8 cellular contexts compared by ENCODE assay signal in the genomic region with DNA sequence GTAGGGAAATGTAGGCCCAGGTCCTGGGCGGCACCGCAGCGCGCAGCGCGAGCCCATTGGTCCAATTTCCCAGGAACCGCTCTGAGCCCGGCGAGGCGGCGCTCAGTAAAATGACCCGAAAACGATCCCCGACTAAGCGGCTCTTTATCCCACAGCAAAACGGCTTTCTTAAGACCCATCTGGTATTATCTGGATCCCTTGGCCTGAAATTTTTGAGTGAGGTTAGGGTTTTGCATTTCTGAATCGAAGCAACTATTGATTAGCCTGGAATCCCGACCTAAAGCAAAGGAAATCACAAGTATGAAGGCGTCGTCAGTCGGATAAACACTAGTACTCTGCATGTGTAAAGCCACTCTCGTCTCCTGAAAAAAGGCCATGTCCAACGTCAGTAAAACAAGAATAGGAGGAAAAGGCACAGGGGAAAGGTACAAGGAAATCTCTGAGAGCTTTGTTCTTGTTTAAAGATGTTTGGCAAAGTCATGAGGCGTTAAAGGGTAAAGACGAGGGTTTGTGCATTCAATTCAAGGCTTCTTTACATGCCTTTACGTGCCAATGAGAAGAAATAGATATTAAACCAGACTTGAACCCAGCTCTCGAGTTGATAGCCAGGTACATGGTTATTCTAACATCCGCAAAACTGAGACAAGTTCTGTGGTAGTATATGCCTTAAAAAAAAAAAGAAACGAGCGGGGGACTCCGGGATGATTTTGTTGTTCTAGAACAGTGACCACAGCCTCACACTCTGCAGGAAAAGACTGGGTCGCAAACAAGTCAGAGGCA.
DNase-seq lines count a peak whose midpoint lies in the region; ATAC-seq and TF ChIP-seq lines count a peak whose summit lies in the region.

No MANE protein-coding gene starts in this region.

- peaks cover 26 to 59% of the 10 kb centered on the region in 2 donors for H3K36me3 ChIP-seq in muscle layer of duodenum (ENCODE audit: control insufficient read depth in 1 of 2, insufficient read depth in 2 of 2, low read length in 2 of 2)

- H3K27me3 ChIP-seq in muscle layer of duodenum (ENCODE audit: low read depth, low read length) = no peaks in the 10 kb centered on the region

- no peak for TF ChIP-seq CTCF in LNCaP clone FGC (IDR thresholded peaks at IDR 0.05; ENCODE audit: control insufficient read depth, extremely low read depth, insufficient read depth)
- no peak for TF ChIP-seq CTCF in cardiac fibroblast (IDR thresholded peaks at IDR 0.05; ENCODE audit: low read depth, low read length)

- DNase-seq in LNCaP clone FGC (ENCODE audit: low read depth) = no peak
- DNase-seq in cardiac fibroblast (ENCODE audit: low read depth in 2 of 2) = no peak
- DNase-seq in NCI-H1105 treated with DMSO at 0.1 percent for 48 hours (lab: John Stamatoyannopoulos, UW) = no peak
- no peak for DNase-seq in HuH-7.5 (ENCODE audit: low spot score)
- no peak for DNase-seq in T-helper 9 cell

- H3K4me3 ChIP-seq in GM08714 (ENCODE audit: low read length) (peak overlapping the region; percentile 71), LNCaP clone FGC (ENCODE audit: low read depth, low read length) (peak overlapping the region; percentile 93), cardiac fibroblast (replicated peaks in 1 of 2; ENCODE audit: low read depth in 2 of 2, low read length in 2 of 2) (peak overlapping the region; percentile 74 to 95), muscle layer of duodenum (ENCODE audit: low read depth in 1 of 2, low read length in 2 of 2) (peak overlapping the region; percentile 72 to 97)

- no peaks in the 10 kb centered on the region for H3K9me3 ChIP-seq in muscle layer of duodenum (ENCODE audit: control insufficient read depth in 1 of 2, low read length in 2 of 2)

- no peak for ATAC-seq in HG02870 (IDR thresholded peaks at IDR 0.05; ENCODE audit: unreplicated experiment)

- peaks cover 0 to 42% of the 10 kb centered on the region in 2 donors for H3K4me1 ChIP-seq in muscle layer of duodenum (ENCODE audit: control insufficient read depth in 1 of 2, insufficient read depth in 2 of 2, low read length in 2 of 2)

- H3K27ac ChIP-seq in muscle layer of duodenum (ENCODE audit: low read length) = peak overlapping the region; percentile 96
